In the genomic region with DNA sequence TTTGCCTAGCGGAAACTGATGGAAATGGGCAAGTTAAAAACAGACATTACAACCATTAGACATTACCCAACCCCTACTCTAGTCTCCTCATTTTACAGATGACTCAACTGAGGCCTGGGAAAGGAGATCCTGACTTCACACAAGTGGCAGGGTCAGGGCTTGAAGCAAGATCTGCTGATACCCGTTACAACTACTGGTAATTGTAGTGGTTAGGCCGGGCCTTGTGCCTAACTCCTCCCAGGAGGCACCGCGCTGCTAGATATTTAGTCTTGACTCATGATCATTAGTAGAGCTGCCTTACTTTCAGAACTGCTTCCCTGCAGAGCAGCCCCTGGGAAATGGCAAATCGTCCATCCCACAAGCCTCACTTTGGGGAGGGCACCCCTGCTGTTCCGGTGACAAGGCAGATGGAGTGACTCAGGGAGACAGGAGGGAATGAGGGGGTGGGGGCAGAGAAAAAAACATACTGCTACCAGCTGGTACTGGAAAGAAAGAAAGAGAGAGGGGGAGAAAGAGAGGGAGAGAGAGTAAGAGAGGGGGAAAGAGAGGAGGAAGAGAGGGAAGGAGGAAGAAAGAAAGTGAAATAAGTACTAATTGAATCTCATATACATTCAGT, we compare ENCODE assay signal across 8 cellular contexts.
DNase-seq lines count a peak whose midpoint lies in the region; ATAC-seq and TF ChIP-seq lines count a peak whose summit lies in the region.

No MANE protein-coding gene starts in this region.

- DNase-seq in NCI-H2196 (lab: John Stamatoyannopoulos, UW; ENCODE audit: unreplicated experiment), result peak; percentile 24
- no peak for DNase-seq in NCI-H2196 treated with DMSO at 0.1 percent for 48 hours (lab: John Stamatoyannopoulos, UW; ENCODE audit: unreplicated experiment)
- peak; percentile 84 for DNase-seq in KBM-7
- DNase-seq in effector CD4-positive, alpha-beta T cell, result peak; percentile 19
- no peak for DNase-seq in nephron progenitor cell
- no peak for DNase-seq in NCI-H1105 (lab: John Stamatoyannopoulos, UW)

- peak overlapping the region; percentile 75 for H3K4me3 Mint-ChIP-seq in nephron progenitor cell

- in situ Hi-C loops in KBM-7 (cut with MboI; ENCODE audit: low pct_unique_long_range_greater_than_20kb, low sequenced_read_pairs), result no loop called here

- no peak overlapping the region for H3K27ac Mint-ChIP-seq in nephron progenitor cell

- H3K9me3 Mint-ChIP-seq in nephron progenitor cell, result peaks cover 57% of the 10 kb centered on the region

- no peaks in the 10 kb centered on the region for H3K4me1 Mint-ChIP-seq in nephron progenitor cell

- TF ChIP-seq CTCF in nephron progenitor cell (IDR thresholded peaks at IDR 0.05), result no peak

- ATAC-seq in activated CD4-positive, CD25-positive, alpha-beta regulatory T cell treated with anti-CD3 and anti-CD28 coated beads, Interleukin-2, amount 50 U/mL, for 24 hours, result peak; percentile 68 to 83
- ATAC-seq in HG03469 (IDR thresholded peaks at IDR 0.05; ENCODE audit: unreplicated experiment), result no peak

- H3K27me3 Mint-ChIP-seq in nephron progenitor cell (ENCODE audit: low read depth, poor library complexity), result peaks cover 31% of the 10 kb centered on the region

- no peaks in the 10 kb centered on the region for H3K36me3 Mint-ChIP-seq in nephron progenitor cell (ENCODE audit: low read depth)

Comparison
In these comparisons a context has a peak if more than half of its experiments do, and no peak if none do; other contexts are left out.
1. DNase-seq: peak in NCI-H2196 (single experiment), KBM-7 (single experiment) and effector CD4-positive, alpha-beta T cell (single experiment); none in NCI-H2196 treated with DMSO at 0.1 percent for 48 hours (single experiment), nephron progenitor cell (single experiment) and NCI-H1105 (single experiment).